In genomic region chrX:112808007-112808406, GRCh38 we compare ENCODE assay signal across 33 cellular contexts.
"Had no signal": no experiment of that assay in that cellular context is flagged by ENCODE, and none has a peak within 500 bp of the region (broad histone marks: within the 10 kb centered on the region; RNA-seq: fewer than 3 reads in every experiment).

No MANE protein-coding gene starts in this region.

- H3K4me3 Mint-ChIP-seq: activated CD4-positive, alpha-beta memory T cell treated with anti-CD3 and anti-CD28 coated beads for 36 hours; activated CD4-positive, alpha-beta T cell treated with anti-CD3 and anti-CD28 coated beads, Interleukin-2, amount 10 ng/mL, durations not matched to agents 24 days and 14 days; activated T-cell treated with anti-CD3 and anti-CD28 coated beads, Interleukin-2, amount 50 U/mL, for 24 hours; central memory CD8-positive, alpha-beta T cell; dendritic cell treated with granulocyte-macrophage colony-stimulating factor and Interleukin-4, amounts not matched to agents 40 ng/mL and 50 ng/mL, for 4 days; endodermal cell; natural killer cell treated with Interleukin-12 subunit alpha and Interleukin-12 subunit beta and Interleukin-15 and Interleukin-18, amount 100 ng/mL, for 72 hours; stimulated activated effector memory CD8-positive, alpha-beta T cell treated with anti-CD3 and anti-CD28 coated beads, Interleukin-12 subunit alpha, Interleukin-12 subunit beta, amount 100 ng/mL, for 72 hours; stimulated activated naive CD8-positive, alpha-beta T cell treated with anti-CD3 and anti-CD28 coated beads, Interleukin-15, Interleukin-2, amounts not matched to agents 100 ng/mL and 50 ng/mL, for 24 hours; T-helper 17 cell had no signal

- H3K27ac ChIP-seq: esophagus muscularis mucosa, foreskin keratinocyte, heart left ventricle, left ventricle myocardium inferior, neutrophil, right lobe of liver, thoracic aorta, upper lobe of left lung, vagina had no signal

- H3K36me3 ChIP-seq: left ventricle myocardium inferior, neutrophil, right lobe of liver, thoracic aorta, upper lobe of left lung, WERI-Rb-1 had no signal

- H3K9me3 Mint-ChIP-seq: activated CD4-positive, alpha-beta memory T cell treated with anti-CD3 and anti-CD28 coated beads for 36 hours; activated CD4-positive, alpha-beta T cell treated with anti-CD3 and anti-CD28 coated beads, Interleukin-2, amount 10 ng/mL, durations not matched to agents 24 days and 14 days; activated T-cell treated with anti-CD3 and anti-CD28 coated beads, Interleukin-2, amount 50 U/mL, for 24 hours; central memory CD8-positive, alpha-beta T cell; dendritic cell treated with granulocyte-macrophage colony-stimulating factor and Interleukin-4, amounts not matched to agents 40 ng/mL and 50 ng/mL, for 4 days; endodermal cell; natural killer cell treated with Interleukin-12 subunit alpha and Interleukin-12 subunit beta and Interleukin-15 and Interleukin-18, amount 100 ng/mL, for 72 hours; stimulated activated effector memory CD8-positive, alpha-beta T cell treated with anti-CD3 and anti-CD28 coated beads, Interleukin-12 subunit alpha, Interleukin-12 subunit beta, amount 100 ng/mL, for 72 hours; stimulated activated naive CD8-positive, alpha-beta T cell treated with anti-CD3 and anti-CD28 coated beads, Interleukin-15, Interleukin-2, amounts not matched to agents 100 ng/mL and 50 ng/mL, for 24 hours had no signal

- FAIRE-seq: bronchial epithelial cell had no signal

- H3K27me3 Mint-ChIP-seq: activated CD4-positive, alpha-beta memory T cell treated with anti-CD3 and anti-CD28 coated beads for 36 hours; activated CD4-positive, alpha-beta T cell treated with anti-CD3 and anti-CD28 coated beads, Interleukin-2, amount 10 ng/mL, durations not matched to agents 24 days and 14 days; central memory CD8-positive, alpha-beta T cell; dendritic cell treated with granulocyte-macrophage colony-stimulating factor and Interleukin-4, amounts not matched to agents 40 ng/mL and 50 ng/mL, for 4 days; progenitor cell of endocrine pancreas; stimulated activated naive CD8-positive, alpha-beta T cell treated with anti-CD3 and anti-CD28 coated beads, Interleukin-15, Interleukin-2, amounts not matched to agents 100 ng/mL and 50 ng/mL, for 24 hours; T-helper 17 cell had no signal

- H3K9me3 ChIP-seq: esophagus muscularis mucosa, heart left ventricle, left ventricle myocardium inferior, mucosa of descending colon, neutrophil, right lobe of liver, thoracic aorta, upper lobe of left lung, vagina had no signal

- ATAC-seq: foreskin keratinocyte; heart left ventricle; mucosa of descending colon; natural killer cell treated with Interleukin-12 subunit alpha and Interleukin-12 subunit beta and Interleukin-15 and Interleukin-18, amount 100 ng/mL, for 72 hours; right lobe of liver; stimulated activated effector memory CD8-positive, alpha-beta T cell treated with anti-CD3 and anti-CD28 coated beads, Interleukin-12 subunit alpha, Interleukin-12 subunit beta, amount 100 ng/mL, for 72 hours; T-helper 17 cell had no signal

- H3K27ac Mint-ChIP-seq: activated CD4-positive, alpha-beta memory T cell treated with anti-CD3 and anti-CD28 coated beads for 36 hours; activated CD4-positive, alpha-beta T cell treated with anti-CD3 and anti-CD28 coated beads, Interleukin-2, amount 10 ng/mL, durations not matched to agents 24 days and 14 days; activated T-cell treated with anti-CD3 and anti-CD28 coated beads, Interleukin-2, amount 50 U/mL, for 24 hours; dendritic cell treated with granulocyte-macrophage colony-stimulating factor and Interleukin-4, amounts not matched to agents 40 ng/mL and 50 ng/mL, for 4 days; endodermal cell; stimulated activated naive CD8-positive, alpha-beta T cell treated with anti-CD3 and anti-CD28 coated beads, Interleukin-15, Interleukin-2, amounts not matched to agents 100 ng/mL and 50 ng/mL, for 24 hours; T-helper 17 cell had no signal

- H3K27me3 ChIP-seq: foreskin keratinocyte, neutrophil, right lobe of liver, upper lobe of left lung, vagina had no signal

- H3K4me3 ChIP-seq: esophagus muscularis mucosa, heart left ventricle, left ventricle myocardium inferior, lung, mucosa of descending colon, right lobe of liver, thoracic aorta, upper lobe of left lung, vagina had no signal

- H3K36me3 Mint-ChIP-seq: activated CD4-positive, alpha-beta memory T cell treated with anti-CD3 and anti-CD28 coated beads for 36 hours; natural killer cell treated with Interleukin-12 subunit alpha and Interleukin-12 subunit beta and Interleukin-15 and Interleukin-18, amount 100 ng/mL, for 72 hours had no signal

- H3K4me1 Mint-ChIP-seq: activated CD4-positive, alpha-beta T cell treated with anti-CD3 and anti-CD28 coated beads, Interleukin-2, amount 10 ng/mL, durations not matched to agents 24 days and 14 days; central memory CD8-positive, alpha-beta T cell; stimulated activated effector memory CD8-positive, alpha-beta T cell treated with anti-CD3 and anti-CD28 coated beads, Interleukin-12 subunit alpha, Interleukin-12 subunit beta, amount 100 ng/mL, for 72 hours; T-helper 17 cell had no signal

- DNase-seq: activated CD4-positive, alpha-beta memory T cell treated with anti-CD3 and anti-CD28 coated beads for 36 hours; activated CD4-positive, alpha-beta T cell treated with anti-CD3 and anti-CD28 coated beads, Interleukin-2, amount 10 ng/mL, durations not matched to agents 24 days and 14 days; activated CD4-positive, CD25-positive, alpha-beta regulatory T cell treated with anti-CD3 and anti-CD28 coated beads, Interleukin-2, amount 50 U/mL, for 72 hours; activated CD8-positive, alpha-beta memory T cell treated with anti-CD3 and anti-CD28 coated beads, Interleukin-2, amount 50 U/mL, for 48 hours; activated gamma-delta T cell treated with Interleukin-2 at 50 U/mL for 16 hours; activated naive CD4-positive, alpha-beta T cell treated with anti-CD3 and anti-CD28 coated beads, Interleukin-2, amount 50 U/mL, for 16 hours; activated T-cell treated with anti-CD3 and anti-CD28 coated beads, Interleukin-2, amount 50 U/mL, for 24 hours; anterior cingulate cortex; endodermal cell; foreskin keratinocyte; heart left ventricle; left ventricle myocardium inferior; mesendoderm; mucosa of descending colon; right lobe of liver; stimulated activated CD4-positive, alpha-beta T cell treated with anti-CD3 and anti-CD28 coated beads, Interleukin-12 subunit alpha, Interleukin-12 subunit beta, amount 100 ng/mL, for 4 hours; stimulated activated CD4-positive, alpha-beta T cell treated with anti-CD3 and anti-CD28 coated beads, Interleukin-4, amount 100 ng/mL, for 24 hours; T-helper 17 cell; T1000; upper lobe of left lung; WERI-Rb-1 had no signal

- H3K4me1 ChIP-seq: esophagus muscularis mucosa, foreskin keratinocyte, heart left ventricle, left ventricle myocardium inferior, right lobe of liver, upper lobe of left lung, vagina had no signal
